ENCODE assay signal across 31 cellular contexts in the genomic region with DNA sequence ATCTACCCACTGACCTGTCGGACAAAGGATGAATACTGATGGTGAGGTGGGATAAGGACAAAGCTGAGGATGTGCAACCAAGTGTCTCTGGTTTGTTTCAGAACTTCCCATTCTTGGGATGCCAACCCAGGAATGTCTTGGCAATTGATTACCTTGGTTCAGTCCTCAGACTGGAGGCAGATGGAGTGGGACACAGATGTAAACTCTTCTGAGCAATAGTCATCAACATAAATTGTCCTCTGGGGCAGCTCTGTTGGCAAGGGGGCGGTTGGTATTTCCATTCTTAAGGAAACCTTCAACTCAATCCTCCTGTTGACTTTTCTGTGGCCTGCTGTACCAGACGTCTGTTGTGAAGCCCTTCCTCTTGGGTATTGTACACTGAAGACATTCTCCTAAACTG.
"Had no signal": no experiment of that assay in that cellular context is flagged by ENCODE, and none has a peak within 500 bp of the region (broad histone marks: within the 10 kb centered on the region; RNA-seq: fewer than 3 reads in every experiment).

No MANE protein-coding gene starts in this region.

- DNase-seq: dorsolateral prefrontal cortex; effector CD4-positive, alpha-beta T cell; endodermal cell; foreskin melanocyte; glutamatergic neuron; heart right ventricle; hypothalamus; immature natural killer cell; islet precursor cell; kidney glomerular epithelial cell; left colon; left ventricle myocardium inferior; lower lobe of right lung; sigmoid colon; stimulated activated CD4-positive, alpha-beta T cell treated with anti-CD3 and anti-CD28 coated beads, Interleukin-15, amount 100 ng/mL, for 24 hours; stimulated activated CD4-positive, alpha-beta T cell treated with anti-CD3 and anti-CD28 coated beads, Interleukin-4, amount 100 ng/mL, for 1 hour; stimulated activated CD8-positive, alpha-beta memory T cell treated with anti-CD3 and anti-CD28 coated beads, Interleukin-4, amount 100 ng/mL, for 48 hours; stimulated activated naive CD4-positive, alpha-beta T cell treated with Interleukin-2 at 50 U/mL for 16 hours; stomach; thyroid gland; trophoblast cell had no signal

- H3K36me3 Mint-ChIP-seq: immature natural killer cell had no signal

- FAIRE-seq: colon had no signal

- H3K9me3 ChIP-seq: heart right ventricle, left ventricle myocardium inferior, lower lobe of right lung, neutrophil, right atrium auricular region, sigmoid colon, stomach, thyroid gland had no signal

- H3K4me3 Mint-ChIP-seq: endodermal cell; immature natural killer cell; natural killer cell treated with Interleukin-12 subunit alpha and Interleukin-12 subunit beta and Interleukin-15 and Interleukin-18, amount 100 ng/mL, for 72 hours; neural crest cell had no signal

- ATAC-seq: esophagus mucosa; heart right ventricle; lower lobe of right lung; natural killer cell treated with Interleukin-12 subunit alpha and Interleukin-12 subunit beta and Interleukin-15 and Interleukin-18, amount 100 ng/mL, for 72 hours had no signal

- H3K4me1 ChIP-seq: parathyroid adenoma had no signal

- H3K79me2 ChIP-seq: parathyroid adenoma had no signal

- H3K27ac Mint-ChIP-seq: endodermal cell; immature natural killer cell; natural killer cell treated with Interleukin-12 subunit alpha and Interleukin-12 subunit beta and Interleukin-15 and Interleukin-18, amount 100 ng/mL, for 72 hours; progenitor cell of endocrine pancreas had no signal

- H3K9me3 Mint-ChIP-seq: endodermal cell; immature natural killer cell; natural killer cell treated with Interleukin-12 subunit alpha and Interleukin-12 subunit beta and Interleukin-15 and Interleukin-18, amount 100 ng/mL, for 72 hours; neural crest cell had no signal

- H3K4me3 ChIP-seq: dorsolateral prefrontal cortex, heart right ventricle, left ventricle myocardium inferior, lower lobe of right lung, right atrium auricular region, sigmoid colon, skin epidermis, stomach, thyroid gland had no signal

- H2AFZ ChIP-seq: parathyroid adenoma had no signal

- H3K27me3 ChIP-seq: right atrium auricular region, sigmoid colon, thyroid gland had no signal

- H3K36me3 ChIP-seq: heart right ventricle, left ventricle myocardium inferior, lower lobe of right lung, neutrophil, right atrium auricular region, sigmoid colon, stomach, thyroid gland had no signal

- H3K9ac ChIP-seq: parathyroid adenoma had no signal

- H3K27ac ChIP-seq: dorsolateral prefrontal cortex, epithelial cell of prostate, heart right ventricle, left ventricle myocardium inferior, lower lobe of right lung, parathyroid adenoma, right atrium auricular region, sigmoid colon, skin epidermis, stomach, thyroid gland had no signal
